In the genomic region with DNA sequence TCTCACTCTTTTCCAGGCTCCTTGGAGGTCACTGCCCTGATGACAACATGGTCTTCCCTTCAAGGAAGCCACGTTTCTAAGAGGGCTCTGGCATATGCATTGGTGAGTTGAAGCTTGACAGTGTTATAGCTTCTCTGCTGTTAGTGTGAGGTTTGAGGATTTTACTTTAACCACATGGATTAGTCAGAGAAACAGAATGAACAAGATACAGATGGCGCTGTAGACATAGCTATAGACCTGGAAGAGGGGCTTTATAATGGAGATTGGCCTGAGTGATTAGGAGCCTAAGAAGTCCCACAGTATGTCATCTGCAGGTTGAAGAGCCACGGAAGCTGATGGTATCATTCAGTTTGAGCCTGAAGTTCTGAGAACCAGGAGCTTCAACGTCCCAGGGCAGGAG, we compare ENCODE assay signal across 1 cellular context.
TF ChIP-seq lines count a peak whose summit lies in the region.

No MANE protein-coding gene starts in this region.

TF ChIP-seq in HepG2, 621 proteins besides CTCF, POLR2A, EP300 and RAD21:
- no peak for TF ChIP-seq ZNF17 (CRISPR knock-in tag; IDR thresholded peaks at IDR 0.05)
- TF ChIP-seq ZNF205 (CRISPR knock-in tag; IDR thresholded peaks at IDR 0.05): no peak
- TF ChIP-seq AKAP8 (CRISPR knock-in tag; IDR thresholded peaks at IDR 0.05): no peak
- peak; percentile 43 for TF ChIP-seq STAG1 (CRISPR knock-in tag; IDR thresholded peaks at IDR 0.05)
- TF ChIP-seq ZZZ3 (CRISPR knock-in tag; IDR thresholded peaks at IDR 0.05; ENCODE audit: borderline replicate concordance): no peak
